ENCODE assay signal across 11 cellular contexts in the genomic region with DNA sequence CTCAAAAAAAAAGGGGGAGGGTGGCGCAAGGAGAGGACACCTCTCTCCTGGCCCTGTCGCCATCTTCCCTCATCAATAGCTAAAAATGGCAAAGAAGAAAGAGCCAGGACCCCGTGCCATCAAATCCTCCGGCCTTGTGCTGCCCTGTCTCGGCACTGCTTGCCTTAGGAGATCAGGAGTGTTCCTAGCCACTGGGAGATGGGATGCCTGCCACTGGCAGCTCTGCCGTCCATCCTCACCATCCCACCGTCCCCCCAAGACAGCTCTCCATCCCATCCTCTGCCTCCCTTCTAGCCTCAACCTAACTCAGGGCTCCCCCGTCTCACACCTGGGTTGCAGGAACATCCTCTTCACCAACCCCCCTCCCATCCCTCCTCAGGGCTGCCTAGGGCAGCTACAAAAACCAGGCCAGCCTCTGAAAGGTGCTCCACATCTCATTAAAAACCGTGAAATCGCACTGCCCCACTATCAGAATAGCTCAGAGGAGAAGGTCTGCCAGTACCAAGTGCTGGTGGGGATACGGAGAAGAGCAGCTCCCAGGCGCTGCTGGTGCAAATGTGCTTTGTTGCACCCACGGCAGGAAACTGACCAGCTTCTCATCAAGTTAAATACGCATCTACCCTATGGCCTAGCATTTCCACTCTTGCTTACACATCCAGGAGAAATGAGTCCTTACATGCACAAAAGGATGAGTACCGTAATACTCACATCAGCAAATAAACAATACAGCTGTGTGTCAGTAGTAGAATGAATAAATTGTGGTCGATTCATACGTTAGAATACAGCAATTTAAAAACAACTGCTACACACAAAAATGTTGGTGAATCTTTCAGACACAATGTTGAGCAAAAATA. TPM values are rescaled to one million over a fixed set of nuclear protein-coding genes. Genes with fewer than 3 reads are reported as not detected.
DNase-seq lines count a peak whose midpoint lies in the region; ATAC-seq and TF ChIP-seq lines count a peak whose summit lies in the region.
"Had no signal": no experiment of that assay in that cellular context is flagged by ENCODE, and none has a peak within 500 bp of the region (broad histone marks: within the 10 kb centered on the region; RNA-seq: fewer than 3 reads in every experiment).

No MANE protein-coding gene starts in this region.

- peak overlapping the region; percentile 49 for H3K4me2 ChIP-seq in GM23248 (ENCODE audit: unreplicated experiment)

- DNase-seq in GM23248 (peak; percentile 85), RWPE1 (ENCODE audit: low spot score) (peak; percentile 60), fibroblast of the aortic adventitia (ENCODE audit: low read depth) (peak; percentile 67), anterior cingulate cortex (lab: John Stamatoyannopoulos, UW) (no peak), T1000 (lab: John Stamatoyannopoulos, UW) (no peak)
- no peak for DNase-seq in stimulated activated effector memory CD8-positive, alpha-beta T cell treated with anti-CD3 and anti-CD28 coated beads, Interleukin-12 subunit alpha, Interleukin-12 subunit beta, amount 100 ng/mL, for 72 hours (ENCODE audit: low spot score in 2 of 2)
- DNase-seq: activated CD4-positive, alpha-beta T cell treated with anti-CD3 and anti-CD28 coated beads, Interleukin-2, amount 10 ng/mL, durations not matched to agents 7 days and 5 days; activated naive CD4-positive, alpha-beta T cell treated with anti-CD3 and anti-CD28 coated beads, Interleukin-2, amount 10 ng/mL, durations not matched to agents 7 days and 5 days; effector CD8-positive, alpha-beta T cell; NCI-H2081 had no signal

- no peaks in the 10 kb centered on the region for H3K79me2 ChIP-seq in GM23248 (ENCODE audit: insufficient read depth)

- no peak overlapping the region for H3K4me3 Mint-ChIP-seq in stimulated activated effector memory CD8-positive, alpha-beta T cell treated with anti-CD3 and anti-CD28 coated beads, Interleukin-12 subunit alpha, Interleukin-12 subunit beta, amount 100 ng/mL, for 72 hours
- H3K4me3 Mint-ChIP-seq: activated CD4-positive, alpha-beta T cell treated with anti-CD3 and anti-CD28 coated beads, Interleukin-2, amount 10 ng/mL, durations not matched to agents 7 days and 5 days; activated naive CD4-positive, alpha-beta T cell treated with anti-CD3 and anti-CD28 coated beads, Interleukin-2, amount 10 ng/mL, durations not matched to agents 7 days and 5 days had no signal

- in situ Hi-C loops in GM23248 (cut with MboI), result no loop called here

- TF ChIP-seq CTCF in RWPE1 (conservative IDR thresholded peaks at IDR 0.05; ENCODE audit: low read depth) (no peak), fibroblast of the aortic adventitia (IDR thresholded peaks at IDR 0.05; ENCODE audit: insufficient read depth, low read length) (no peak)

- H3K36me3 Mint-ChIP-seq in stimulated activated effector memory CD8-positive, alpha-beta T cell treated with anti-CD3 and anti-CD28 coated beads, Interleukin-12 subunit alpha, Interleukin-12 subunit beta, amount 100 ng/mL, for 72 hours, result peaks cover 20% of the 10 kb centered on the region

- H3K9me3 Mint-ChIP-seq in stimulated activated effector memory CD8-positive, alpha-beta T cell treated with anti-CD3 and anti-CD28 coated beads, Interleukin-12 subunit alpha, Interleukin-12 subunit beta, amount 100 ng/mL, for 72 hours, result no peaks in the 10 kb centered on the region
- H3K9me3 Mint-ChIP-seq: activated CD4-positive, alpha-beta T cell treated with anti-CD3 and anti-CD28 coated beads, Interleukin-2, amount 10 ng/mL, durations not matched to agents 7 days and 5 days; activated naive CD4-positive, alpha-beta T cell treated with anti-CD3 and anti-CD28 coated beads, Interleukin-2, amount 10 ng/mL, durations not matched to agents 7 days and 5 days had no signal

- CTCF ChIA-PET in RWPE1 (lab: Yijun Ruan, JAX), result interaction anchor here (0.5 kb wide), 1 partner anchor 17 kb away, joined by 4 read pairs; no protein-coding TSS in a partner anchor

- H3K27me3 ChIP-seq in GM23248 (replicated peaks; ENCODE audit: insufficient read depth), result no peaks in the 10 kb centered on the region

- H3K4me1 Mint-ChIP-seq in stimulated activated effector memory CD8-positive, alpha-beta T cell treated with anti-CD3 and anti-CD28 coated beads, Interleukin-12 subunit alpha, Interleukin-12 subunit beta, amount 100 ng/mL, for 72 hours, result peaks cover 11% of the 10 kb centered on the region
- H3K4me1 Mint-ChIP-seq: activated CD4-positive, alpha-beta T cell treated with anti-CD3 and anti-CD28 coated beads, Interleukin-2, amount 10 ng/mL, durations not matched to agents 7 days and 5 days; activated naive CD4-positive, alpha-beta T cell treated with anti-CD3 and anti-CD28 coated beads, Interleukin-2, amount 10 ng/mL, durations not matched to agents 7 days and 5 days had no signal

- H3K36me3 ChIP-seq in GM23248 (ENCODE audit: low read depth), result peaks cover 8% of the 10 kb centered on the region

- no peaks in the 10 kb centered on the region for H4K20me1 ChIP-seq in GM23248 (ENCODE audit: insufficient read depth)

- H3F3A ChIP-seq in GM23248 (ENCODE audit: insufficient read depth), result peaks cover 32% of the 10 kb centered on the region

- POLR2A ChIA-PET in RWPE1 (lab: Yijun Ruan, JAX; ENCODE audit: low non-redundant PET), result interaction anchor here (0.7 kb wide), 1 partner anchor 61 kb away, joined by 3 read pairs; no protein-coding TSS in a partner anchor

- H3K27ac Mint-ChIP-seq in stimulated activated effector memory CD8-positive, alpha-beta T cell treated with anti-CD3 and anti-CD28 coated beads, Interleukin-12 subunit alpha, Interleukin-12 subunit beta, amount 100 ng/mL, for 72 hours, result peak overlapping the region; percentile 37
- H3K27ac Mint-ChIP-seq: activated CD4-positive, alpha-beta T cell treated with anti-CD3 and anti-CD28 coated beads, Interleukin-2, amount 10 ng/mL, durations not matched to agents 7 days and 5 days; activated naive CD4-positive, alpha-beta T cell treated with anti-CD3 and anti-CD28 coated beads, Interleukin-2, amount 10 ng/mL, durations not matched to agents 7 days and 5 days had no signal

- H3K9me3 ChIP-seq in GM23248 (ENCODE audit: low read depth), result no peaks in the 10 kb centered on the region

- H3K4me1 ChIP-seq in GM23248 (ENCODE audit: insufficient read depth), result peaks cover 25% of the 10 kb centered on the region

- peak; percentile 49 for ATAC-seq in stimulated activated effector memory CD8-positive, alpha-beta T cell treated with anti-CD3 and anti-CD28 coated beads, Interleukin-12 subunit alpha, Interleukin-12 subunit beta, amount 100 ng/mL, for 72 hours
- ATAC-seq in GM18519 (IDR thresholded peaks at IDR 0.05; ENCODE audit: low FRiP score, unreplicated experiment), result no peak

- 49% methylated on average over 17 of the region's 17 CpGs for WGBS in GM23248 (ENCODE audit: low coverage in 1 of 2, low lambda C conversion rate in 2 of 2, missing lambda C conversion rate in 2 of 2), 2 experiments

- H3K4me3 ChIP-seq in GM23248, result no peak overlapping the region
- no peak overlapping the region for H3K4me3 ChIP-seq in fibroblast of the aortic adventitia (ENCODE audit: low read depth, low read length)

- H3K9ac ChIP-seq in GM23248, result peak overlapping the region; percentile 63

- H3K27ac ChIP-seq in GM23248 (peak overlapping the region; percentile 87), RWPE1 (peak overlapping the region; percentile 93)

- H2AFZ ChIP-seq in GM23248, result no peak overlapping the region

- no peaks in the 10 kb centered on the region for H3K9me2 ChIP-seq in GM23248 (ENCODE audit: insufficient read depth)

RNA-seq across cellular contexts. Expression of a gene that starts 31.7 kb away (rescaled TPM):
- 36.1 and 73.7 TPM in 2 replicates for total RNA-seq in GM23248 (2014; rRNA removed; shearing (Covaris generic))
- 31.5 and 35.9 TPM in 2 replicates for polyA plus RNA-seq in GM23248 (2016; fragmentation: Nextera tagmentation; extraction: Ambion mirVana)
- 13.1 and 16.2 TPM in 2 replicates for total RNA-seq in fibroblast of the aortic adventitia (ENCODE audit: low replicate concordance)

RNA-seq across cellular contexts. Expression of a gene that starts 47.2 kb away (rescaled TPM):
- total RNA-seq in GM23248 (2014; rRNA removed; shearing (Covaris generic)), result not detected in 2 replicates
- polyA plus RNA-seq in GM23248 (2016; fragmentation: Nextera tagmentation; extraction: Ambion mirVana), result not detected in 2 replicates
- not detected in 2 replicates for total RNA-seq in fibroblast of the aortic adventitia (ENCODE audit: low replicate concordance)
- total RNA-seq: activated CD4-positive, alpha-beta T cell treated with anti-CD3 and anti-CD28 coated beads, Interleukin-2, amount 10 ng/mL, durations not matched to agents 7 days and 5 days had no signal

Comparison
In these comparisons a context has a peak if more than half of its experiments do, and no peak if none do; other contexts are left out.
1. DNase-seq: peak in GM23248 (single experiment), RWPE1 (single experiment) and fibroblast of the aortic adventitia (single experiment); none in stimulated activated effector memory CD8-positive, alpha-beta T cell treated with anti-CD3 and anti-CD28 coated beads, Interleukin-12 subunit alpha, Interleukin-12 subunit beta, amount 100 ng/mL, for 72 hours (0 of 2), anterior cingulate cortex (0 of 58) and T1000 (single experiment).